28 cellular contexts compared by ENCODE assay signal in the genomic region with DNA sequence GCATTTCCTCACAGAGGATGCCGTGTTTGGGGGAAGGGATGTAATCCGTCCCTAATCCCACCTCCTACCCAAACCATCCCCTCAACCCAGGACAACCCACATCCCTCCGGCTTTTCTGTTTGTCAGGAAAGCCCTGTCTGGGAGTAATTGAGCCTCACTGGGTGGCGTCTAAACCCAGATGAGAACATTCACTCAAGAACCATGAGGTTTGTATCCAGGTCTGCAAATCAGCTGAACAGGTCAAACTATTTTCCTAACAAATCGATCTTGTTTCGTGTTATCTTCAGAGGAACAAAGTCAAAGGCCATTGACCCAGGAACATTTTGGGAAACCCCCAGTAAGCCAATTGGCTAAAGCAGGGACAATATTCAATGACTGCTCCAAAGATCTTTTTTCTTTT. TPM values are rescaled to one million over a fixed set of nuclear protein-coding genes. Genes with fewer than 3 reads are reported as not detected.
DNase-seq lines count a peak whose midpoint lies in the region; ATAC-seq and TF ChIP-seq lines count a peak whose summit lies in the region.
"Had no signal": no experiment of that assay in that cellular context is flagged by ENCODE, and none has a peak within 500 bp of the region (broad histone marks: within the 10 kb centered on the region; RNA-seq: fewer than 3 reads in every experiment).

No MANE protein-coding gene starts in this region.

- H3K4me1 Mint-ChIP-seq in osteocyte (ENCODE audit: unreplicated experiment), result peaks cover 38% of the 10 kb centered on the region

- no peak for TF ChIP-seq CTCF in osteocyte (IDR thresholded peaks at IDR 0.05)
- TF ChIP-seq CTCF in GM13976 (IDR thresholded peaks at IDR 0.05; ENCODE audit: borderline replicate concordance, control extremely low read depth, extremely low read depth, insufficient read depth, missing control alignments), result no peak

- no peaks in the 10 kb centered on the region for H3K27me3 ChIP-seq in SJSA1 (replicated peaks)
- H3K27me3 ChIP-seq: cardiac muscle cell, esophagus squamous epithelium, MG63 had no signal

- H3K27ac ChIP-seq in SJSA1, result peak overlapping the region; percentile 80
- H3K27ac ChIP-seq: cardiac muscle cell, esophagus squamous epithelium, left ventricle myocardium inferior, parathyroid adenoma had no signal

- H3K27me3 Mint-ChIP-seq in osteocyte (ENCODE audit: unreplicated experiment), result no peaks in the 10 kb centered on the region
- H3K27me3 Mint-ChIP-seq: activated naive CD8-positive, alpha-beta T cell had no signal

- in situ Hi-C loops in GM13976 (cut with MboI; ENCODE audit: low sequenced_read_pairs, unreplicated experiment), result no loop called here

- H3K9me3 Mint-ChIP-seq in osteocyte (ENCODE audit: unreplicated experiment), result no peaks in the 10 kb centered on the region
- H3K9me3 Mint-ChIP-seq: natural killer cell treated with Interleukin-12 subunit alpha and Interleukin-12 subunit beta and Interleukin-15 and Interleukin-18, amount 100 ng/mL, for 72 hours had no signal

- peaks cover 21% of the 10 kb centered on the region for H3K4me1 ChIP-seq in SJSA1 (replicated peaks)
- H3K4me1 ChIP-seq: left ventricle myocardium inferior, parathyroid adenoma had no signal

- H3K4me3 Mint-ChIP-seq in osteocyte (ENCODE audit: unreplicated experiment), result no peak overlapping the region
- H3K4me3 Mint-ChIP-seq: activated CD4-positive, alpha-beta memory T cell treated with anti-CD3 and anti-CD28 coated beads for 36 hours; activated naive CD8-positive, alpha-beta T cell; CD4-positive, alpha-beta T cell; natural killer cell treated with Interleukin-12 subunit alpha and Interleukin-12 subunit beta and Interleukin-15 and Interleukin-18, amount 100 ng/mL, for 72 hours; T-cell had no signal

- DNase-seq in ELF-1 (ENCODE audit: low read depth, low spot score) (peak; percentile 23), SJSA1 (ENCODE audit: low read depth in 1 of 2, low spot score in 2 of 2) (no peak), iPS-NIHi11 (ENCODE audit: low spot score) (peak; percentile 46), osteocyte (ENCODE audit: extremely low spot score, unreplicated experiment) (peak; percentile 25), GM13976 (ENCODE audit: low spot score) (no peak), posterior cingulate gyrus (no peak)
- DNase-seq: activated CD4-positive, alpha-beta memory T cell treated with anti-CD3 and anti-CD28 coated beads for 36 hours; activated effector memory CD4-positive, alpha-beta T cell treated with Interleukin-2 at 50 U/mL for 16 hours; CD4-positive, alpha-beta T cell; esophagus squamous epithelium; hippocampal formation; left ventricle myocardium inferior; MG63; NCI-H1105 treated with DMSO at 0.1 percent for 48 hours; NCI-H2029; NCI-H526 treated with DMSO at 0.1 percent for 48 hours; stimulated activated CD4-positive, alpha-beta T cell treated with anti-CD3 and anti-CD28 coated beads, Interleukin-15, amount 100 ng/mL, for 24 hours; stimulated activated naive CD4-positive, alpha-beta T cell; T-cell had no signal

- H3K36me3 Mint-ChIP-seq in osteocyte (ENCODE audit: unreplicated experiment), result peaks cover 29% of the 10 kb centered on the region
- H3K36me3 Mint-ChIP-seq: activated CD4-positive, alpha-beta memory T cell treated with anti-CD3 and anti-CD28 coated beads for 36 hours; activated naive CD8-positive, alpha-beta T cell; natural killer cell treated with Interleukin-12 subunit alpha and Interleukin-12 subunit beta and Interleukin-15 and Interleukin-18, amount 100 ng/mL, for 72 hours; T-cell had no signal

- no peak overlapping the region for H3K4me3 ChIP-seq in SJSA1
- H3K4me3 ChIP-seq: cardiac muscle cell, esophagus squamous epithelium, GM12878, K562, MG63 had no signal

- ATAC-seq in GM19351 (IDR thresholded peaks at IDR 0.05; ENCODE audit: unreplicated experiment) (no peak), GM21423 (IDR thresholded peaks at IDR 0.05; ENCODE audit: unreplicated experiment) (no peak)
- ATAC-seq: GM12878; K562; natural killer cell treated with Interleukin-12 subunit alpha and Interleukin-12 subunit beta and Interleukin-15 and Interleukin-18, amount 100 ng/mL, for 72 hours; T-cell had no signal

- H3K9me3 ChIP-seq in SJSA1 (replicated peaks), result 0 out of 2 replicates have a peak, but pooled peaks cover 3% of the 10 kb centered on the region
- H3K9me3 ChIP-seq: esophagus squamous epithelium, thoracic aorta had no signal

- intact Hi-C loops in posterior cingulate gyrus (cut with DNase I), result no loop called here

- H3K36me3 ChIP-seq in SJSA1, result no peaks in the 10 kb centered on the region
- H3K36me3 ChIP-seq: cardiac muscle cell, esophagus squamous epithelium, left ventricle myocardium inferior, MG63, thoracic aorta had no signal

- H3K27ac Mint-ChIP-seq in osteocyte (ENCODE audit: unreplicated experiment), result peak overlapping the region; percentile 91
- H3K27ac Mint-ChIP-seq: activated CD4-positive, alpha-beta memory T cell treated with anti-CD3 and anti-CD28 coated beads for 36 hours; activated naive CD8-positive, alpha-beta T cell; CD4-positive, alpha-beta T cell; natural killer cell treated with Interleukin-12 subunit alpha and Interleukin-12 subunit beta and Interleukin-15 and Interleukin-18, amount 100 ng/mL, for 72 hours; T-cell had no signal

RNA-seq across cellular contexts. Expression of a gene that starts 25.7 kb away (rescaled TPM):
- total RNA-seq in SJSA1 (2014; rRNA removed; shearing (Covaris generic)), result 0.63 and 2.7 TPM in 2 replicates
- 21.9 and 24.9 TPM in 2 replicates for total RNA-seq in osteocyte
- total RNA-seq: activated CD4-positive, alpha-beta memory T cell treated with anti-CD3 and anti-CD28 coated beads for 36 hours; CD4-positive, alpha-beta T cell; GM12878; K562; natural killer cell treated with Interleukin-12 subunit alpha and Interleukin-12 subunit beta and Interleukin-15 and Interleukin-18, amount 100 ng/mL, for 72 hours had no signal

Comparison
In these comparisons a context has a peak if more than half of its experiments do, and no peak if none do; other contexts are left out.
1. DNase-seq: peak in ELF-1 (single experiment), iPS-NIHi11 (single experiment) and osteocyte (single experiment); none in SJSA1 (0 of 2), GM13976 (single experiment) and posterior cingulate gyrus (0 of 10).